Comparison of ENCODE assay signal across 12 cellular contexts in genomic region chr17:38628441-38628840, GRCh38. TPM values are rescaled to one million over a fixed set of nuclear protein-coding genes. Genes with fewer than 3 reads are reported as not detected.
DNase-seq lines count a peak whose midpoint lies in the region; ATAC-seq and TF ChIP-seq lines count a peak whose summit lies in the region.
"Had no signal": no experiment of that assay in that cellular context is flagged by ENCODE, and none has a peak within 500 bp of the region (broad histone marks: within the 10 kb centered on the region; RNA-seq: fewer than 3 reads in every experiment).

No MANE protein-coding gene starts in this region.

- no peaks in the 10 kb centered on the region for H3K9me3 ChIP-seq in Peyer's patch
- H3K9me3 ChIP-seq: gastroesophageal sphincter had no signal

- peak; percentile 1 for DNase-seq in NCI-H1105 treated with DMSO at 0.1 percent for 48 hours (lab: John Stamatoyannopoulos, UW)
- no peak for DNase-seq in NCI-H1105 (lab: John Stamatoyannopoulos, UW)
- peak; percentile 71 for DNase-seq in NAMALWA (ENCODE audit: low spot score)
- DNase-seq in SW480 (ENCODE audit: low spot score) = peak; percentile 78
- no peak for DNase-seq in neural crest cell (ENCODE audit: low read depth, low spot score)
- no peak for DNase-seq in Peyer's patch
- no peak for DNase-seq in DMS153 treated with DMSO at 0.1 percent for 48 hours (lab: John Stamatoyannopoulos, UW; ENCODE audit: unreplicated experiment)
- DNase-seq: activated T-cell treated with anti-CD3 and anti-CD28 coated beads, Interleukin-2, amount 50 U/mL, for 4 hours; T-helper 2 cell had no signal

- no peaks in the 10 kb centered on the region for H3K27me3 ChIP-seq in Peyer's patch

- H3K27ac ChIP-seq in Peyer's patch = no peak overlapping the region
- H3K27ac ChIP-seq: gastroesophageal sphincter had no signal

- no peaks in the 10 kb centered on the region for H3K36me3 ChIP-seq in Peyer's patch
- H3K36me3 ChIP-seq: gastroesophageal sphincter had no signal

- H3K4me3 Mint-ChIP-seq in neural crest cell = no peak overlapping the region
- H3K4me3 Mint-ChIP-seq: activated T-cell treated with anti-CD3 and anti-CD28 coated beads, Interleukin-2, amount 50 U/mL, for 4 hours; memory B cell had no signal

- no peaks in the 10 kb centered on the region for H3K27me3 Mint-ChIP-seq in neural crest cell (ENCODE audit: low read depth)

- no peak overlapping the region for H3K4me3 ChIP-seq in Peyer's patch
- H3K4me3 ChIP-seq: gastroesophageal sphincter had no signal

- H3K4me1 ChIP-seq in Peyer's patch = no peaks in the 10 kb centered on the region
- H3K4me1 ChIP-seq: gastroesophageal sphincter had no signal

- H3K36me3 Mint-ChIP-seq in neural crest cell (ENCODE audit: low read depth) = no peaks in the 10 kb centered on the region
- H3K36me3 Mint-ChIP-seq: memory B cell had no signal

- ATAC-seq in GM18873 (IDR thresholded peaks at IDR 0.05; ENCODE audit: low FRiP score, unreplicated experiment) = no peak
- ATAC-seq: activated T-cell treated with anti-CD3 and anti-CD28 coated beads, Interleukin-2, amount 50 U/mL, for 4 hours; gastroesophageal sphincter had no signal

- peak overlapping the region; percentile 4 for H3K27ac Mint-ChIP-seq in neural crest cell (ENCODE audit: unreplicated experiment)
- H3K27ac Mint-ChIP-seq: memory B cell had no signal

- TF ChIP-seq CTCF in neural crest cell (conservative IDR thresholded peaks at IDR 0.05) (no peak), Peyer's patch (IDR thresholded peaks at IDR 0.05) (no peak)

- peaks cover 2% of the 10 kb centered on the region for H3K9me3 Mint-ChIP-seq in neural crest cell
- H3K9me3 Mint-ChIP-seq: activated T-cell treated with anti-CD3 and anti-CD28 coated beads, Interleukin-2, amount 50 U/mL, for 4 hours had no signal

- peaks cover 5% of the 10 kb centered on the region for H3K4me1 Mint-ChIP-seq in neural crest cell

- no peak for TF ChIP-seq POLR2A in Peyer's patch (IDR thresholded peaks at IDR 0.05)

RNA-seq across cellular contexts. Expression of gene SRCIN1, which starts 22.7 kb away (rescaled TPM):
- total RNA-seq in neural crest cell = 8.4 and 8.6 TPM in 2 replicates
- 10 to 100 TPM in 1 of 4 donors, 1 to 10 TPM in 3; 3.2 to 10.6 (median 8.4) TPM for total RNA-seq in Peyer's patch

RNA-seq across cellular contexts. Expression of gene EPOP, which starts 46.3 kb away (rescaled TPM):
- total RNA-seq in neural crest cell = 13.0 and 13.8 TPM in 2 replicates
- total RNA-seq in Peyer's patch = 1 to 10 TPM in 1 of 4 donors, under 1 TPM in 1, not detected in 2; 0.54 to 3.3 TPM

Comparison
In these comparisons a context has a peak if more than half of its experiments do, and no peak if none do; other contexts are left out.
1. DNase-seq: peak in NCI-H1105 treated with DMSO at 0.1 percent for 48 hours (single experiment), NAMALWA (single experiment) and SW480 (single experiment); none in NCI-H1105 (single experiment), neural crest cell (single experiment), Peyer's patch (0 of 3) and DMS153 treated with DMSO at 0.1 percent for 48 hours (single experiment).